In genomic region chr1:2966435-2966834, GRCh38 we compare ENCODE assay signal across 18 cellular contexts. TPM values are rescaled to one million over a fixed set of nuclear protein-coding genes. Genes with fewer than 3 reads are reported as not detected.
DNase-seq lines count a peak whose midpoint lies in the region; ATAC-seq and TF ChIP-seq lines count a peak whose summit lies in the region.
"Had no signal": no experiment of that assay in that cellular context is flagged by ENCODE, and none has a peak within 500 bp of the region (broad histone marks: within the 10 kb centered on the region; RNA-seq: fewer than 3 reads in every experiment).

No MANE protein-coding gene starts in this region.

- H3K27ac ChIP-seq in left ventricle myocardium inferior (replicated peaks) (no peak overlapping the region), dorsolateral prefrontal cortex (peak overlapping the region in 58 of 59 donors; percentile 33 to 100 (median 96)), upper lobe of right lung (no peak overlapping the region)
- H3K27ac ChIP-seq: KMS-11 had no signal

- POLR2A ChIA-PET in activated CD4-positive, alpha-beta memory T cell treated with anti-CD3 and anti-CD28 coated beads, Interleukin-2, amount 10 ng/mL, durations not matched to agents 7 days and 5 days (lab: Charles Lee) = no interaction called here

- no peak overlapping the region for H3K27ac Mint-ChIP-seq in activated CD4-positive, alpha-beta memory T cell treated with anti-CD3 and anti-CD28 coated beads, Interleukin-2, amount 10 ng/mL, durations not matched to agents 7 days and 5 days
- H3K27ac Mint-ChIP-seq: CD4-positive, alpha-beta T cell had no signal

- H3K4me3 Mint-ChIP-seq in activated CD4-positive, alpha-beta memory T cell treated with anti-CD3 and anti-CD28 coated beads, Interleukin-2, amount 10 ng/mL, durations not matched to agents 7 days and 5 days = no peak overlapping the region
- H3K4me3 Mint-ChIP-seq: CD4-positive, alpha-beta T cell had no signal

- no peak overlapping the region for H3K4me3 ChIP-seq in left ventricle myocardium inferior
- H3K4me3 ChIP-seq in dorsolateral prefrontal cortex = no peak overlapping the region
- H3K4me3 ChIP-seq in upper lobe of right lung = no peak overlapping the region

- H3K4me1 ChIP-seq in left ventricle myocardium inferior (no peaks in the 10 kb centered on the region), upper lobe of right lung (no peaks in the 10 kb centered on the region)
- H3K4me1 ChIP-seq: Caco-2 had no signal

- CTCF ChIA-PET in activated CD4-positive, alpha-beta memory T cell treated with anti-CD3 and anti-CD28 coated beads, Interleukin-2, amount 10 ng/mL, durations not matched to agents 7 days and 5 days (lab: Charles Lee) = no interaction called here

- H3K27me3 ChIP-seq in left ventricle myocardium inferior (ENCODE audit: low read depth) = peaks cover 52% of the 10 kb centered on the region
- peaks cover 0 to 6% (median 0%) of the 10 kb centered on the region in 45 donors for H3K27me3 ChIP-seq in dorsolateral prefrontal cortex
- peaks cover 9% of the 10 kb centered on the region for H3K27me3 ChIP-seq in upper lobe of right lung

- no peaks in the 10 kb centered on the region for H3K36me3 Mint-ChIP-seq in activated CD4-positive, alpha-beta memory T cell treated with anti-CD3 and anti-CD28 coated beads, Interleukin-2, amount 10 ng/mL, durations not matched to agents 7 days and 5 days (ENCODE audit: low read depth)

- H3K9me3 Mint-ChIP-seq in activated CD4-positive, alpha-beta memory T cell treated with anti-CD3 and anti-CD28 coated beads, Interleukin-2, amount 10 ng/mL, durations not matched to agents 7 days and 5 days = no peaks in the 10 kb centered on the region
- H3K9me3 Mint-ChIP-seq: CD4-positive, alpha-beta T cell had no signal

- ATAC-seq in left cardiac atrium (no peak), upper lobe of right lung (no peak), HG03159 (IDR thresholded peaks at IDR 0.05; ENCODE audit: unreplicated experiment) (no peak)

- H3K27me3 Mint-ChIP-seq in activated CD4-positive, alpha-beta memory T cell treated with anti-CD3 and anti-CD28 coated beads, Interleukin-2, amount 10 ng/mL, durations not matched to agents 7 days and 5 days = no peaks in the 10 kb centered on the region
- H3K27me3 Mint-ChIP-seq: CD4-positive, alpha-beta T cell had no signal

- H3K9me3 ChIP-seq in left ventricle myocardium inferior (replicated peaks) (no peaks in the 10 kb centered on the region), upper lobe of right lung (no peaks in the 10 kb centered on the region)
- H3K9me3 ChIP-seq: Caco-2 had no signal

- H3K36me3 ChIP-seq in left ventricle myocardium inferior (no peaks in the 10 kb centered on the region), upper lobe of right lung (no peaks in the 10 kb centered on the region)

- no peak for TF ChIP-seq CTCF in left ventricle myocardium inferior (IDR thresholded peaks at IDR 0.05; ENCODE audit: borderline replicate concordance)
- TF ChIP-seq CTCF in dorsolateral prefrontal cortex (IDR thresholded peaks at IDR 0.05 in 54 of 56, conservative IDR thresholded peaks at IDR 0.05 in 2 of 56; ENCODE audit: low read depth in 1 of 56, partially characterized antibody in 56 of 56) = no peak
- no peak for TF ChIP-seq CTCF in upper lobe of right lung (IDR thresholded peaks at IDR 0.05)

- DNase-seq in left ventricle myocardium inferior = peak; percentile 4
- no peak for DNase-seq in left cardiac atrium
- peak in 3 of 10 donors; percentile 24 to 36 (median 33) for DNase-seq in dorsolateral prefrontal cortex
- peak in 6 of 10 donors; percentile 3 to 81 (median 15) for DNase-seq in posterior cingulate gyrus
- peak; percentile 27 for DNase-seq in upper lobe of right lung
- no peak for DNase-seq in activated CD4-positive, alpha-beta memory T cell treated with anti-CD3 and anti-CD28 coated beads, Interleukin-2, amount 10 ng/mL, durations not matched to agents 7 days and 5 days
- DNase-seq in AG20443 (ENCODE audit: low spot score) = no peak
- DNase-seq: Caco-2, MV-4-11, NCI-H1417, NCI-H187 treated with DMSO at 0.1 percent for 48 hours, NCI-H2227 treated with DMSO at 0.1 percent for 48 hours, NCI-H524 had no signal

- intact Hi-C loops in left ventricle myocardium inferior (cut with micrococcal nuclease) = no loop called here
- intact Hi-C loops in left cardiac atrium (cut with DNase I) = no loop called here
- intact Hi-C loops in dorsolateral prefrontal cortex (cut with DNase I) = no loop called here
- intact Hi-C loops in posterior cingulate gyrus (cut with DNase I) = no loop called here
- intact Hi-C loops in upper lobe of right lung (cut with DNase I) = no loop called here

- no peaks in the 10 kb centered on the region for H3K4me1 Mint-ChIP-seq in activated CD4-positive, alpha-beta memory T cell treated with anti-CD3 and anti-CD28 coated beads, Interleukin-2, amount 10 ng/mL, durations not matched to agents 7 days and 5 days

RNA-seq across cellular contexts. Expression of gene ACTRT2, which starts 54.8 kb away (rescaled TPM):
- not detected for total RNA-seq in left ventricle myocardium inferior
- not detected for total RNA-seq in left cardiac atrium
- under 1 TPM in 1 of 120 experiments, not detected in 119; 0.32 TPM for total RNA-seq in dorsolateral prefrontal cortex
- not detected for total RNA-seq in upper lobe of right lung
- total RNA-seq in activated CD4-positive, alpha-beta memory T cell treated with anti-CD3 and anti-CD28 coated beads, Interleukin-2, amount 10 ng/mL, durations not matched to agents 7 days and 5 days = not detected
- total RNA-seq: Caco-2; CD4-positive, alpha-beta T cell; HT-29; RPMI7951 had no signal

Comparison
In these comparisons a context has a peak if more than half of its experiments do, and no peak if none do; other contexts are left out.
1. DNase-seq: peak in left ventricle myocardium inferior (single experiment), posterior cingulate gyrus (6 of 10) and upper lobe of right lung (single experiment); none in left cardiac atrium (single experiment), activated CD4-positive, alpha-beta memory T cell treated with anti-CD3 and anti-CD28 coated beads, Interleukin-2, amount 10 ng/mL, durations not matched to agents 7 days and 5 days (single experiment) and AG20443 (single experiment).
2. H3K27ac ChIP-seq: peak in dorsolateral prefrontal cortex (58 of 59); none in left ventricle myocardium inferior (single experiment) and upper lobe of right lung (single experiment).